Comparison of ENCODE assay signal across 15 cellular contexts in genomic region chr16:87698241-87698640, GRCh38.
DNase-seq lines count a peak whose midpoint lies in the region; ATAC-seq and TF ChIP-seq lines count a peak whose summit lies in the region.
"Had no signal": no experiment of that assay in that cellular context is flagged by ENCODE, and none has a peak within 500 bp of the region (broad histone marks: within the 10 kb centered on the region; RNA-seq: fewer than 3 reads in every experiment).

No MANE protein-coding gene starts in this region.

- H4K5ac ChIP-seq in H9 (ENCODE audit: insufficient read length, low read depth, low read length) = no peak overlapping the region

- H3K4me3 Mint-ChIP-seq in activated CD8-positive, alpha-beta memory T cell treated with anti-CD3 and anti-CD28 coated beads, Interleukin-2, amount 10 ng/mL, durations not matched to agents 7 days and 5 days = peak overlapping the region; percentile 23
- no peak overlapping the region for H3K4me3 Mint-ChIP-seq in H9
- H3K4me3 Mint-ChIP-seq in WTC11 = no peak overlapping the region
- H3K4me3 Mint-ChIP-seq in stimulated activated effector memory CD8-positive, alpha-beta T cell treated with anti-CD3 and anti-CD28 coated beads, Interleukin-12 subunit alpha, Interleukin-12 subunit beta, amount 100 ng/mL, for 72 hours = peak overlapping the region; percentile 39
- H3K4me3 Mint-ChIP-seq: HFFc6 had no signal

- H3K4me1 ChIP-seq in H9 (ENCODE audit: insufficient read depth, low read length) (no peaks in the 10 kb centered on the region), stomach (no peaks in the 10 kb centered on the region)
- H3K4me1 ChIP-seq: lower lobe of right lung, parathyroid adenoma had no signal

- peaks cover 52% of the 10 kb centered on the region for H3K4me1 Mint-ChIP-seq in activated CD8-positive, alpha-beta memory T cell treated with anti-CD3 and anti-CD28 coated beads, Interleukin-2, amount 10 ng/mL, durations not matched to agents 7 days and 5 days
- H3K4me1 Mint-ChIP-seq in H9 (no peaks in the 10 kb centered on the region), WTC11 (no peaks in the 10 kb centered on the region)
- peaks cover 49% of the 10 kb centered on the region for H3K4me1 Mint-ChIP-seq in stimulated activated effector memory CD8-positive, alpha-beta T cell treated with anti-CD3 and anti-CD28 coated beads, Interleukin-12 subunit alpha, Interleukin-12 subunit beta, amount 100 ng/mL, for 72 hours

- peaks cover 13% of the 10 kb centered on the region for H3K36me3 Mint-ChIP-seq in activated CD8-positive, alpha-beta memory T cell treated with anti-CD3 and anti-CD28 coated beads, Interleukin-2, amount 10 ng/mL, durations not matched to agents 7 days and 5 days
- H3K36me3 Mint-ChIP-seq in H9 (ENCODE audit: insufficient read depth in 1 of 3, low read depth in 3 of 3) (peaks cover 10 to 72% (median 65%) of the 10 kb centered on the region in 3 experiments; a peak in 6 of 7 replicates), WTC11 (peaks cover 20% of the 10 kb centered on the region)
- H3K36me3 Mint-ChIP-seq in stimulated activated effector memory CD8-positive, alpha-beta T cell treated with anti-CD3 and anti-CD28 coated beads, Interleukin-12 subunit alpha, Interleukin-12 subunit beta, amount 100 ng/mL, for 72 hours = peaks cover 51% of the 10 kb centered on the region

- H2AK5ac ChIP-seq in H9 (ENCODE audit: insufficient read length, low read length) = no peak overlapping the region

- H3K27ac ChIP-seq in H9 (ENCODE audit: insufficient read length, low read depth, low read length) = no peak overlapping the region
- H3K27ac ChIP-seq in stomach = no peak overlapping the region
- H3K27ac ChIP-seq: heart right ventricle, lower lobe of right lung, parathyroid adenoma had no signal

- H3K23ac ChIP-seq in H9 (ENCODE audit: insufficient read length, low read depth, low read length) = no peak overlapping the region

- peak overlapping the region; percentile 71 for H3K27ac Mint-ChIP-seq in activated CD8-positive, alpha-beta memory T cell treated with anti-CD3 and anti-CD28 coated beads, Interleukin-2, amount 10 ng/mL, durations not matched to agents 7 days and 5 days
- H3K27ac Mint-ChIP-seq in H9 = peak overlapping the region in 2 of 3 experiments; percentile 24 to 53; a peak in 1 of 7 replicates
- peak overlapping the region; percentile 52 for H3K27ac Mint-ChIP-seq in WTC11
- H3K27ac Mint-ChIP-seq in stimulated activated effector memory CD8-positive, alpha-beta T cell treated with anti-CD3 and anti-CD28 coated beads, Interleukin-12 subunit alpha, Interleukin-12 subunit beta, amount 100 ng/mL, for 72 hours = peak overlapping the region; percentile 80
- H3K27ac Mint-ChIP-seq: HFFc6 had no signal

- no peak overlapping the region for H2AFZ ChIP-seq in H9 (ENCODE audit: low read length)
- H2AFZ ChIP-seq: parathyroid adenoma had no signal

- H4K8ac ChIP-seq in H9 (replicated peaks; ENCODE audit: insufficient read length, low read depth, low read length) = no peak overlapping the region

- H3K9me3 Mint-ChIP-seq in activated CD8-positive, alpha-beta memory T cell treated with anti-CD3 and anti-CD28 coated beads, Interleukin-2, amount 10 ng/mL, durations not matched to agents 7 days and 5 days (ENCODE audit: low read depth) = no peaks in the 10 kb centered on the region
- H3K9me3 Mint-ChIP-seq in H9 (no peaks in the 10 kb centered on the region), WTC11 (no peaks in the 10 kb centered on the region)
- no peaks in the 10 kb centered on the region for H3K9me3 Mint-ChIP-seq in stimulated activated effector memory CD8-positive, alpha-beta T cell treated with anti-CD3 and anti-CD28 coated beads, Interleukin-12 subunit alpha, Interleukin-12 subunit beta, amount 100 ng/mL, for 72 hours
- H3K9me3 Mint-ChIP-seq: HFFc6 had no signal

- intact Hi-C loops in stomach (cut with DNase I; ENCODE audit: low total_unique reads) = no loop called here

- no peak overlapping the region for H4K91ac ChIP-seq in H9 (ENCODE audit: insufficient read length, low read depth, low read length)

- no peak overlapping the region for H3K18ac ChIP-seq in H9 (ENCODE audit: insufficient read length, low read depth, low read length)

- ATAC-seq in activated CD8-positive, alpha-beta memory T cell treated with anti-CD3 and anti-CD28 coated beads, Interleukin-2, amount 10 ng/mL, durations not matched to agents 7 days and 5 days = peak; percentile 60
- ATAC-seq in WTC11 = no peak
- ATAC-seq in stimulated activated effector memory CD8-positive, alpha-beta T cell treated with anti-CD3 and anti-CD28 coated beads, Interleukin-12 subunit alpha, Interleukin-12 subunit beta, amount 100 ng/mL, for 72 hours = peak; percentile 76
- ATAC-seq: heart right ventricle, lower lobe of right lung had no signal

- no peaks in the 10 kb centered on the region for H3K27me3 Mint-ChIP-seq in activated CD8-positive, alpha-beta memory T cell treated with anti-CD3 and anti-CD28 coated beads, Interleukin-2, amount 10 ng/mL, durations not matched to agents 7 days and 5 days
- H3K27me3 Mint-ChIP-seq in H9 (ENCODE audit: low read depth) = peaks cover 1% of the 10 kb centered on the region; the same call in 1 of the 2 replicates
- no peaks in the 10 kb centered on the region for H3K27me3 Mint-ChIP-seq in WTC11 (ENCODE audit: low read depth)

- H3K9ac ChIP-seq in H9 (ENCODE audit: extremely low read depth, insufficient read length, low read length) = no peak overlapping the region
- H3K9ac ChIP-seq: parathyroid adenoma had no signal

- no peak overlapping the region for H2BK5ac ChIP-seq in H9 (ENCODE audit: insufficient read length, low read length)

- H3K23me2 ChIP-seq in H9 (ENCODE audit: insufficient read length, low read depth, low read length, poor library complexity, severe bottlenecking) = no peaks in the 10 kb centered on the region

- H3K4me2 ChIP-seq in H9 (ENCODE audit: insufficient read depth, insufficient read length, low read length) = no peak overlapping the region

- no peak overlapping the region for H2BK120ac ChIP-seq in H9 (ENCODE audit: low read depth, low read length, poor library complexity, severe bottlenecking)

- POLR2A ChIA-PET in WTC11 (lab: Charles Lee) = no interaction called here

- CTCF ChIA-PET in activated CD8-positive, alpha-beta memory T cell treated with anti-CD3 and anti-CD28 coated beads, Interleukin-2, amount 10 ng/mL, durations not matched to agents 7 days and 5 days (lab: Charles Lee) = interaction anchor here (1.1 to 1.7 kb wide), 4 partner anchors 13 to 69 kb away, joined by 3 to 6 read pairs (median 5); no protein-coding TSS in a partner anchor
- CTCF ChIA-PET in WTC11 (lab: Charles Lee) = no interaction called here

- peaks cover 0 to 77% (median 66%) of the 10 kb centered on the region in 4 donors for H3K36me3 ChIP-seq in stomach

- no CpG with 5 or more reads among the region's 7 CpGs for WGBS in H9 (ENCODE audit: extremely low coverage, insufficient read length, low lambda C conversion rate)
- WGBS in stomach, 5 donors = 84 to 91% (median 90%) methylated on average over 7 of the region's 7 CpGs

- H3K79me2 ChIP-seq in H9 (ENCODE audit: insufficient read depth, low read length) = no peaks in the 10 kb centered on the region
- H3K79me2 ChIP-seq: parathyroid adenoma had no signal

- no peak overlapping the region for H3K14ac ChIP-seq in H9 (ENCODE audit: insufficient read depth, low read length)

- no peak overlapping the region for H3K4me3 ChIP-seq in stomach
- H3K4me3 ChIP-seq: heart right ventricle, lower lobe of right lung had no signal

- no peak overlapping the region for H3K56ac ChIP-seq in H9 (ENCODE audit: insufficient read length, low read depth, low read length)

- H3K27me3 ChIP-seq in H9 (ENCODE audit: insufficient read depth, low read length) (no peaks in the 10 kb centered on the region), stomach (no peaks in the 10 kb centered on the region)
- H3K27me3 ChIP-seq: heart right ventricle had no signal

- DNase-seq in activated CD8-positive, alpha-beta memory T cell treated with anti-CD3 and anti-CD28 coated beads, Interleukin-2, amount 10 ng/mL, durations not matched to agents 7 days and 5 days = peak; percentile 66
- no peak for DNase-seq in activated CD8-positive, alpha-beta memory T cell treated with anti-CD3 and anti-CD28 coated beads, Interleukin-2, amount 50 U/mL, for 48 hours
- DNase-seq in H9 (no peak), WTC11 (ENCODE audit: low spot score) (no peak), stomach (no peak), globus pallidus (ENCODE audit: low spot score) (no peak), NCI-H526 treated with DMSO at 0.1 percent for 48 hours (lab: John Stamatoyannopoulos, UW) (no peak)
- no peak for DNase-seq in stimulated activated effector memory CD8-positive, alpha-beta T cell treated with anti-CD3 and anti-CD28 coated beads, Interleukin-12 subunit alpha, Interleukin-12 subunit beta, amount 100 ng/mL, for 72 hours (ENCODE audit: low spot score in 2 of 2)
- DNase-seq: aorta, EL, heart right ventricle, HFFc6, lower lobe of right lung, NCI-H446 treated with DMSO at 0.1 percent for 48 hours had no signal

- H3T11ph ChIP-seq in H9 (ENCODE audit: low read length) = no peak overlapping the region

- no peak overlapping the region for H2BK20ac ChIP-seq in H9 (ENCODE audit: low read depth, low read length, poor library complexity, severe bottlenecking)

- no peak overlapping the region for H2BK15ac ChIP-seq in H9 (ENCODE audit: low read depth, low read length)

- no peak overlapping the region for H2BK12ac ChIP-seq in H9 (ENCODE audit: insufficient read length, low read depth, low read length)

- no peak overlapping the region for H3K4ac ChIP-seq in H9 (ENCODE audit: low read depth, low read length)

- no peaks in the 10 kb centered on the region for H4K20me1 ChIP-seq in H9 (ENCODE audit: control insufficient read depth, insufficient read depth, insufficient read length)

- no peak for TF ChIP-seq EP300 in stomach (IDR thresholded peaks at IDR 0.05)

- TF ChIP-seq POLR2A in stomach (IDR thresholded peaks at IDR 0.05) = no peak

- no peak for TF ChIP-seq CTCF in H9 (conservative IDR thresholded peaks at IDR 0.05)
- TF ChIP-seq CTCF in WTC11 (IDR thresholded peaks at IDR 0.05) = no peak
- TF ChIP-seq CTCF in stomach (IDR thresholded peaks at IDR 0.05) = no peak

- H3K9me3 ChIP-seq in H9 (ENCODE audit: control insufficient read depth, low read depth, low read length) (no peaks in the 10 kb centered on the region), stomach (no peaks in the 10 kb centered on the region)
- H3K9me3 ChIP-seq: heart right ventricle, lower lobe of right lung had no signal

- no peaks in the 10 kb centered on the region for H3K79me1 ChIP-seq in H9 (ENCODE audit: insufficient read depth, low read depth, low read length, poor library complexity, severe bottlenecking)

Comparison
In these comparisons a context has a peak if more than half of its experiments do, and no peak if none do; other contexts are left out.
1. H3K4me3 Mint-ChIP-seq: peak in activated CD8-positive, alpha-beta memory T cell treated with anti-CD3 and anti-CD28 coated beads, Interleukin-2, amount 10 ng/mL, durations not matched to agents 7 days and 5 days (single experiment) and stimulated activated effector memory CD8-positive, alpha-beta T cell treated with anti-CD3 and anti-CD28 coated beads, Interleukin-12 subunit alpha, Interleukin-12 subunit beta, amount 100 ng/mL, for 72 hours (single experiment); none in H9 (0 of 2) and WTC11 (single experiment).
2. Peak in every context shown above with its lines, with median percentiles within 50 percentile points of each other: H3K27ac Mint-ChIP-seq.